In the genomic region with DNA sequence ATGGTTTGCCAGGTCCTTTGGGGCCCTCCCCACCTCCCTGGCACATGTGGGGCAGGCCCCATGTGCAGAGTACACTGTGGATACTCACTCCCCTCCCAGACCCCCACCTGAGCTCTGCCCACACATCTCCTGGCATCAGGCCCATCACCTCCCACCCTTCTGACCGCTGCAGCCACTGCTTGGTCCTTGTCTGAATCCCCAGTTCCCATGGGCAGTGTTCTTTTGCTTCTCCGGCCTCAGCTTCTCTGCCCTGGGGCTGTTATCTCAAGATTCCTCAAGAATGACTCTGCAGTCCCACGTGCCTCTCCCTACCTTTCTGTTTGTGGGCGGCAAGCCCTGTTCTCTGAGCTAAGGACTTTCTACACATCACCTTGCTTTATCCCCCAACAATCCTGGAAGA, we compare ENCODE assay signal across 9 cellular contexts.
A peak's percentile ranks its signal among the peaks of the same experiment; 100 is the strongest.
DNase-seq lines count a peak whose midpoint lies in the region; ATAC-seq and TF ChIP-seq lines count a peak whose summit lies in the region.
"Had no signal": no experiment of that assay in that cellular context is flagged by ENCODE, and none has a peak within 500 bp of the region (broad histone marks: within the 10 kb centered on the region; RNA-seq: fewer than 3 reads in every experiment).

No MANE protein-coding gene starts in this region.

- H4K20me1 ChIP-seq in HCT116 (ENCODE audit: insufficient read depth), result no peaks in the 10 kb centered on the region

- no TSS peak for BruUV-seq in HCT116 (replicated peaks; lab: Mats Ljungman, UMichigan)

- DNase-seq in 8988T (peak; percentile 34), HCT116 (ENCODE audit: low read depth, low spot score) (peak; percentile 52), iPS-NIHi7 (ENCODE audit: extremely low spot score) (peak; percentile 56), NCI-H2107 (lab: John Stamatoyannopoulos, UW) (no peak), NCI-H1092 (lab: John Stamatoyannopoulos, UW) (no peak), NAMALWA (ENCODE audit: low spot score) (no peak), NCI-H146 treated with DMSO at 0.1 percent for 48 hours (lab: John Stamatoyannopoulos, UW; ENCODE audit: unreplicated experiment) (no peak)
- no peak for DNase-seq in activated T-helper 2 cell treated with anti-CD3 and anti-CD28 coated beads, Interferon-gamma antibody, Interleukin-2, Interleukin-4, amounts not matched to agents 10 μg/mL and 5 μg/mL and 100 μg/mL, durations not matched to agents 14 hours and 24 hours and 36 hours (ENCODE audit: low spot score)
- DNase-seq: left ventricle myocardium inferior had no signal

- no peaks in the 10 kb centered on the region for H3K9me3 Mint-ChIP-seq in activated T-helper 2 cell treated with anti-CD3 and anti-CD28 coated beads, Interferon-gamma antibody, Interleukin-2, Interleukin-4, amounts not matched to agents 10 μg/mL and 5 μg/mL and 100 μg/mL, durations not matched to agents 14 hours and 24 hours and 36 hours

- peak overlapping the region; percentile 20 for H3K27ac ChIP-seq in HCT116 (ENCODE audit: low read depth, low read length)
- H3K27ac ChIP-seq: left ventricle myocardium inferior had no signal

- peaks cover 91% of the 10 kb centered on the region for H3K4me1 Mint-ChIP-seq in activated T-helper 2 cell treated with anti-CD3 and anti-CD28 coated beads, Interferon-gamma antibody, Interleukin-2, Interleukin-4, amounts not matched to agents 10 μg/mL and 5 μg/mL and 100 μg/mL, durations not matched to agents 14 hours and 24 hours and 36 hours (ENCODE audit: low read depth)

- no peaks in the 10 kb centered on the region for H3K79me2 ChIP-seq in HCT116 (ENCODE audit: insufficient read depth, low read length)

- CTCF ChIA-PET in HCT116 (lab: Charles Lee), result interaction anchor here (1.5 kb wide), 1 partner anchor 9 kb away, joined by 6 read pairs; no protein-coding TSS in a partner anchor

- H3K4me1 ChIP-seq in HCT116 (ENCODE audit: control insufficient read depth in 1 of 2, insufficient read depth in 2 of 2, low read length in 2 of 2), result peaks cover 45 to 52% of the 10 kb centered on the region in 2 experiments

- H3K27me3 ChIP-seq in HCT116 (ENCODE audit: insufficient read depth, low read length), result no peaks in the 10 kb centered on the region

- H2AFZ ChIP-seq in HCT116 (ENCODE audit: low read depth, low read length, poor library complexity, severe bottlenecking), result peak overlapping the region; percentile 62

- peak overlapping the region; percentile 92 for H3K27ac Mint-ChIP-seq in activated T-helper 2 cell treated with anti-CD3 and anti-CD28 coated beads, Interferon-gamma antibody, Interleukin-2, Interleukin-4, amounts not matched to agents 10 μg/mL and 5 μg/mL and 100 μg/mL, durations not matched to agents 14 hours and 24 hours and 36 hours

- H3K4me2 ChIP-seq in HCT116 (ENCODE audit: low read length), result peak overlapping the region; percentile 64

- no peaks in the 10 kb centered on the region for H3K36me3 Mint-ChIP-seq in activated T-helper 2 cell treated with anti-CD3 and anti-CD28 coated beads, Interferon-gamma antibody, Interleukin-2, Interleukin-4, amounts not matched to agents 10 μg/mL and 5 μg/mL and 100 μg/mL, durations not matched to agents 14 hours and 24 hours and 36 hours (ENCODE audit: low read depth)

- RAD21 ChIA-PET in HCT116 (lab: Charles Lee; ENCODE audit: low non-redundant PET in 1 of 2, low total read pairs in 2 of 2, uncharacterized antibody in 2 of 2, unreplicated experiment in 2 of 2), result no interaction called here

- TF ChIP-seq RAD21 in HCT116 (IDR thresholded peaks at IDR 0.05; ENCODE audit: low read depth), result no peak

- H3K9ac ChIP-seq in HCT116 (ENCODE audit: low read length), result peak overlapping the region; percentile 43

- TF ChIP-seq CTCF in HCT116 (IDR thresholded peaks at IDR 0.05 in 2 of 3, conservative IDR thresholded peaks at IDR 0.05 in 1 of 3; ENCODE audit: borderline replicate concordance in 1 of 3, insufficient read depth in 1 of 3, low read depth in 2 of 3, low read length in 2 of 3), result no peak

- POLR2A ChIA-PET in HCT116 (lab: Charles Lee), result interaction anchor here (1.1 kb wide), 1 partner anchor 9 kb away, joined by 3 read pairs; no protein-coding TSS in a partner anchor

- H3K9me2 ChIP-seq in HCT116 (ENCODE audit: insufficient read depth), result no peaks in the 10 kb centered on the region

- intact Hi-C loops in HCT116 (cut with micrococcal nuclease), result no loop called here
- intact Hi-C loops in activated T-helper 2 cell treated with anti-CD3 and anti-CD28 coated beads, Interferon-gamma antibody, Interleukin-2, Interleukin-4, amounts not matched to agents 10 μg/mL and 5 μg/mL and 100 μg/mL, durations not matched to agents 14 hours and 24 hours and 36 hours (cut with micrococcal nuclease), result loop anchor here (2.0 to 5.0 kb wide), 2 partner anchors 57 to 190 kb away; no protein-coding TSS in a partner anchor

- peak overlapping the region in 1 of 2 experiments; percentile 15; a peak in 1 of 4 replicates for H3K4me3 ChIP-seq in HCT116 (replicated peaks in 1 of 2; ENCODE audit: low read depth in 1 of 2, low read length in 2 of 2)
- H3K4me3 ChIP-seq: left ventricle myocardium inferior had no signal

- ATAC-seq in HCT116, result peak; percentile 82

- H3K27me3 Mint-ChIP-seq in activated T-helper 2 cell treated with anti-CD3 and anti-CD28 coated beads, Interferon-gamma antibody, Interleukin-2, Interleukin-4, amounts not matched to agents 10 μg/mL and 5 μg/mL and 100 μg/mL, durations not matched to agents 14 hours and 24 hours and 36 hours (ENCODE audit: low read depth), result no peaks in the 10 kb centered on the region

- TF ChIP-seq POLR2A in HCT116 (IDR thresholded peaks at IDR 0.05; ENCODE audit: borderline replicate concordance, extremely low read depth, insufficient read depth, insufficient read length), result no peak

- no peaks in the 10 kb centered on the region for H3K36me3 ChIP-seq in HCT116 (ENCODE audit: control insufficient read depth in 1 of 2, insufficient read depth in 2 of 2, low read length in 2 of 2)
- H3K36me3 ChIP-seq: left ventricle myocardium inferior had no signal

- H3K9me3 ChIP-seq in HCT116 (ENCODE audit: control insufficient read depth in 1 of 2, insufficient read depth in 1 of 2, low read depth in 1 of 2, low read length in 2 of 2), result no peaks in the 10 kb centered on the region
- H3K9me3 ChIP-seq: left ventricle myocardium inferior had no signal

- H3K4me3 Mint-ChIP-seq in activated T-helper 2 cell treated with anti-CD3 and anti-CD28 coated beads, Interferon-gamma antibody, Interleukin-2, Interleukin-4, amounts not matched to agents 10 μg/mL and 5 μg/mL and 100 μg/mL, durations not matched to agents 14 hours and 24 hours and 36 hours (ENCODE audit: low read depth), result peak overlapping the region; percentile 57

TF ChIP-seq in HCT116, 20 proteins besides CTCF, POLR2A, EP300 and RAD21:
- TF ChIP-seq TCF7L2 (IDR thresholded peaks at IDR 0.05; ENCODE audit: borderline replicate concordance, extremely low read depth, insufficient read depth, insufficient read length), result no peak
- TF ChIP-seq CBX3 (IDR thresholded peaks at IDR 0.05; ENCODE audit: low read depth), result peak; percentile 75
- TF ChIP-seq, protein P1, sequence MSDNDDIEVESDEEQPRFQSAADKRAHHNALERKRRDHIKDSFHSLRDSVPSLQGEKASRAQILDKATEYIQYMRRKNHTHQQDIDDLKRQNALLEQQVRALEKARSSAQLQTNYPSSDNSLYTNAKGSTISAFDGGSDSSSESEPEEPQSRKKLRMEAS (IDR thresholded peaks at IDR 0.05), result peak; percentile 87
- TF ChIP-seq SIN3A (IDR thresholded peaks at IDR 0.05; ENCODE audit: low read depth), result no peak
- no peak for TF ChIP-seq ZFX (IDR thresholded peaks at IDR 0.05)
- TF ChIP-seq, protein P2, sequence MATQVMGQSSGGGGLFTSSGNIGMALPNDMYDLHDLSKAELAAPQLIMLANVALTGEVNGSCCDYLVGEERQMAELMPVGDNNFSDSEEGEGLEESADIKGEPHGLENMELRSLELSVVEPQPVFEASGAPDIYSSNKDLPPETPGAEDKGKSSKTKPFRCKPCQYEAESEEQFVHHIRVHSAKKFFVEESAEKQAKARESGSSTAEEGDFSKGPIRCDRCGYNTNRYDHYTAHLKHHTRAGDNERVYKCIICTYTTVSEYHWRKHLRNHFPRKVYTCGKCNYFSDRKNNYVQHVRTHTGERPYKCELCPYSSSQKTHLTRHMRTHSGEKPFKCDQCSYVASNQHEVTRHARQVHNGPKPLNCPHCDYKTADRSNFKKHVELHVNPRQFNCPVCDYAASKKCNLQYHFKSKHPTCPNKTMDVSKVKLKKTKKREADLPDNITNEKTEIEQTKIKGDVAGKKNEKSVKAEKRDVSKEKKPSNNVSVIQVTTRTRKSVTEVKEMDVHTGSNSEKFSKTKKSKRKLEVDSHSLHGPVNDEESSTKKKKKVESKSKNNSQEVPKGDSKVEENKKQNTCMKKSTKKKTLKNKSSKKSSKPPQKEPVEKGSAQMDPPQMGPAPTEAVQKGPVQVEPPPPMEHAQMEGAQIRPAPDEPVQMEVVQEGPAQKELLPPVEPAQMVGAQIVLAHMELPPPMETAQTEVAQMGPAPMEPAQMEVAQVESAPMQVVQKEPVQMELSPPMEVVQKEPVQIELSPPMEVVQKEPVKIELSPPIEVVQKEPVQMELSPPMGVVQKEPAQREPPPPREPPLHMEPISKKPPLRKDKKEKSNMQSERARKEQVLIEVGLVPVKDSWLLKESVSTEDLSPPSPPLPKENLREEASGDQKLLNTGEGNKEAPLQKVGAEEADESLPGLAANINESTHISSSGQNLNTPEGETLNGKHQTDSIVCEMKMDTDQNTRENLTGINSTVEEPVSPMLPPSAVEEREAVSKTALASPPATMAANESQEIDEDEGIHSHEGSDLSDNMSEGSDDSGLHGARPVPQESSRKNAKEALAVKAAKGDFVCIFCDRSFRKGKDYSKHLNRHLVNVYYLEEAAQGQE (IDR thresholded peaks at IDR 0.05; ENCODE audit: low read depth), result no peak
- peak; percentile 52; the same call in 1 of the 2 replicates for TF ChIP-seq JUND (IDR thresholded peaks at IDR 0.05)
- peak; percentile 37; the same call in 1 of the 2 replicates for TF ChIP-seq SP1 (IDR thresholded peaks at IDR 0.05; ENCODE audit: low read depth)
- no peak for TF ChIP-seq ELF1 (IDR thresholded peaks at IDR 0.05; ENCODE audit: borderline replicate concordance, low read depth)
- TF ChIP-seq FOSL1 (IDR thresholded peaks at IDR 0.05; ENCODE audit: low read depth), result peak; percentile 62; the same call in 1 of the 2 replicates
- no peak for TF ChIP-seq CEBPB (IDR thresholded peaks at IDR 0.05; ENCODE audit: low read depth)
- no peak for TF ChIP-seq SRF (IDR thresholded peaks at IDR 0.05; ENCODE audit: low read depth)
- TF ChIP-seq YY1 (IDR thresholded peaks at IDR 0.05; ENCODE audit: extremely low read depth, insufficient replicate concordance, low read depth, low read length), result no peak

Comparison
In these comparisons a context has a peak if more than half of its experiments do, and no peak if none do; other contexts are left out.
1. DNase-seq: peak in 8988T (single experiment), HCT116 (single experiment) and iPS-NIHi7 (single experiment); none in activated T-helper 2 cell treated with anti-CD3 and anti-CD28 coated beads, Interferon-gamma antibody, Interleukin-2, Interleukin-4, amounts not matched to agents 10 μg/mL and 5 μg/mL and 100 μg/mL, durations not matched to agents 14 hours and 24 hours and 36 hours (single experiment), NCI-H2107 (single experiment), NCI-H1092 (single experiment), NAMALWA (single experiment) and NCI-H146 treated with DMSO at 0.1 percent for 48 hours (single experiment).